In the genomic region with DNA sequence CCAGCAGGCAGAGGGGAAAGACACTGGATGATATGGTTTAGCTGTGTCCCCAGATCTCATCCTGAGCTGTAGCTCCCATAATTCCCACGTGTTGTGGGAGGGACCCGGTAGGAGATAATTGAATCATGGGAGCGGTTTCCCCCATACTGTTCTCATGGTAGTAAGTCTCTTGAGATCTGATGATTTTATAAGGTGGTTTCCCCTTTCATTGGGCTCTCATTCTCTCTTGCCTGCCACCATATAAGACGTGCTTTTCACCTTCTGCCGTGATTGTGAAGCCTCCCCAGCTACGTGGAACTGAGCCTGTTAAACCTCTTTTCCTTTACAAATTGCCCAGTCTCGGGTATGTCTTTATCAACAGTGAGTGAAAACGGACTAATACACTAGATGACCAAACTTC, we compare ENCODE assay signal across 29 cellular contexts.
"Had no signal": no experiment of that assay in that cellular context is flagged by ENCODE, and none has a peak within 500 bp of the region (broad histone marks: within the 10 kb centered on the region; RNA-seq: fewer than 3 reads in every experiment).

No MANE protein-coding gene starts in this region.

- DNase-seq: activated CD4-positive, alpha-beta T cell treated with anti-CD3 and anti-CD28 coated beads for 36 hours; activated CD4-positive, alpha-beta T cell treated with anti-CD3 and anti-CD28 coated beads, Interleukin-2, amount 10 ng/mL, durations not matched to agents 7 days and 5 days; activated CD4-positive, alpha-beta T cell treated with anti-CD3 and anti-CD28 coated beads, Interleukin-2, amount 50 U/mL, for 48 hours; activated CD8-positive, alpha-beta T cell treated with anti-CD3 and anti-CD28 coated beads, Interleukin-2, amount 10 ng/mL, durations not matched to agents 7 days and 5 days; activated gamma-delta T cell; activated naive CD4-positive, alpha-beta T cell treated with Interleukin-2 at 50 U/mL for 16 hours; activated naive CD8-positive, alpha-beta T cell treated with anti-CD3 and anti-CD28 coated beads, Interleukin-2, amount 10 ng/mL, durations not matched to agents 7 days and 5 days; activated T-cell treated with anti-CD3 and anti-CD28 coated beads, Interleukin-2, amount 50 U/mL, for 24 hours; adrenal gland; body of pancreas; NCI-H1048; NCI-H1105 treated with DMSO at 0.1 percent for 48 hours; NCI-H1436; NCI-H1694; NCI-H2029; NCI-H2107; NCI-H2171; NCI-H510A; NCI-H526; NCI-H748 treated with DMSO at 0.1 percent for 48 hours; NK-92 treated with Interleukin-12 subunit alpha and Interleukin-12 subunit beta, amount 100 ng/mL, for 24 hours; PC-3; T1000 had no signal

- H3K4me3 ChIP-seq: adrenal gland, body of pancreas, breast epithelium, SK-N-MC had no signal

- H3K36me3 ChIP-seq: adrenal gland, breast epithelium had no signal

- H3K36me3 Mint-ChIP-seq: activated naive CD4-positive, alpha-beta T cell treated with anti-CD3 and anti-CD28 coated beads, Interleukin-2, amount 50 U/mL, for 24 hours; activated naive CD8-positive, alpha-beta T cell treated with anti-CD3 and anti-CD28 coated beads, Interleukin-2, amount 10 ng/mL, durations not matched to agents 7 days and 5 days had no signal

- H3K4me3 Mint-ChIP-seq: activated CD4-positive, alpha-beta T cell treated with anti-CD3 and anti-CD28 coated beads for 36 hours; activated CD4-positive, alpha-beta T cell treated with anti-CD3 and anti-CD28 coated beads, Interleukin-2, amount 10 ng/mL, durations not matched to agents 7 days and 5 days; activated CD8-positive, alpha-beta T cell treated with anti-CD3 and anti-CD28 coated beads, Interleukin-2, amount 10 ng/mL, durations not matched to agents 7 days and 5 days; activated naive CD4-positive, alpha-beta T cell treated with anti-CD3 and anti-CD28 coated beads, Interleukin-2, amount 50 U/mL, for 24 hours; activated naive CD8-positive, alpha-beta T cell treated with anti-CD3 and anti-CD28 coated beads, Interleukin-2, amount 10 ng/mL, durations not matched to agents 7 days and 5 days; activated T-cell treated with anti-CD3 and anti-CD28 coated beads, Interleukin-2, amount 50 U/mL, for 24 hours had no signal

- H3K4me1 Mint-ChIP-seq: activated CD4-positive, alpha-beta T cell treated with anti-CD3 and anti-CD28 coated beads for 36 hours; activated CD4-positive, alpha-beta T cell treated with anti-CD3 and anti-CD28 coated beads, Interleukin-2, amount 10 ng/mL, durations not matched to agents 7 days and 5 days; activated naive CD4-positive, alpha-beta T cell treated with anti-CD3 and anti-CD28 coated beads, Interleukin-2, amount 50 U/mL, for 24 hours; activated naive CD8-positive, alpha-beta T cell treated with anti-CD3 and anti-CD28 coated beads, Interleukin-2, amount 10 ng/mL, durations not matched to agents 7 days and 5 days had no signal

- H3K27ac Mint-ChIP-seq: activated CD4-positive, alpha-beta T cell treated with anti-CD3 and anti-CD28 coated beads for 36 hours; activated CD4-positive, alpha-beta T cell treated with anti-CD3 and anti-CD28 coated beads, Interleukin-2, amount 10 ng/mL, durations not matched to agents 7 days and 5 days; activated CD8-positive, alpha-beta T cell treated with anti-CD3 and anti-CD28 coated beads, Interleukin-2, amount 10 ng/mL, durations not matched to agents 7 days and 5 days; activated naive CD8-positive, alpha-beta T cell treated with anti-CD3 and anti-CD28 coated beads, Interleukin-2, amount 10 ng/mL, durations not matched to agents 7 days and 5 days; activated T-cell treated with anti-CD3 and anti-CD28 coated beads, Interleukin-2, amount 50 U/mL, for 24 hours; activated T-helper 2 cell treated with anti-CD3 and anti-CD28 coated beads, Interferon-gamma antibody, Interleukin-2, Interleukin-4, amounts not matched to agents 10 μg/mL and 5 μg/mL and 100 μg/mL, durations not matched to agents 14 hours and 24 hours and 36 hours had no signal

- H3K27me3 ChIP-seq: body of pancreas, breast epithelium had no signal

- H3K9me3 Mint-ChIP-seq: activated CD4-positive, alpha-beta T cell treated with anti-CD3 and anti-CD28 coated beads, Interleukin-2, amount 10 ng/mL, durations not matched to agents 7 days and 5 days; activated naive CD4-positive, alpha-beta T cell treated with anti-CD3 and anti-CD28 coated beads, Interleukin-2, amount 50 U/mL, for 24 hours; activated naive CD8-positive, alpha-beta T cell treated with anti-CD3 and anti-CD28 coated beads, Interleukin-2, amount 10 ng/mL, durations not matched to agents 7 days and 5 days; activated T-cell treated with anti-CD3 and anti-CD28 coated beads, Interleukin-2, amount 50 U/mL, for 24 hours; activated T-helper 2 cell treated with anti-CD3 and anti-CD28 coated beads, Interferon-gamma antibody, Interleukin-2, Interleukin-4, amounts not matched to agents 10 μg/mL and 5 μg/mL and 100 μg/mL, durations not matched to agents 14 hours and 24 hours and 36 hours had no signal

- H3K27ac ChIP-seq: adrenal gland, body of pancreas, breast epithelium, RWPE1, SK-N-MC had no signal

- ATAC-seq: activated CD4-positive, alpha-beta T cell treated with anti-CD3 and anti-CD28 coated beads for 36 hours; activated CD8-positive, alpha-beta T cell treated with anti-CD3 and anti-CD28 coated beads, Interleukin-2, amount 10 ng/mL, durations not matched to agents 7 days and 5 days; body of pancreas; PC-3; Right ventricle myocardium inferior had no signal

- H3K9me3 ChIP-seq: adrenal gland, body of pancreas, breast epithelium had no signal

- H3K4me1 ChIP-seq: adrenal gland, body of pancreas, breast epithelium had no signal
